In genomic region chr7:76262683-76263402, GRCh38 we compare ENCODE assay signal across 9 cellular contexts. TPM values are rescaled to one million over a fixed set of nuclear protein-coding genes. Genes with fewer than 3 reads are reported as not detected.
DNase-seq lines count a peak whose midpoint lies in the region; ATAC-seq and TF ChIP-seq lines count a peak whose summit lies in the region.
"Had no signal": no experiment of that assay in that cellular context is flagged by ENCODE, and none has a peak within 500 bp of the region (broad histone marks: within the 10 kb centered on the region; RNA-seq: fewer than 3 reads in every experiment).

No MANE protein-coding gene starts in this region.

- peaks cover 4% of the 10 kb centered on the region for H3K4me1 ChIP-seq in OCI-LY7 (ENCODE audit: insufficient read depth, low read length, poor library complexity, severe bottlenecking)

- ATAC-seq in stimulated activated effector memory CD8-positive, alpha-beta T cell treated with anti-CD3 and anti-CD28 coated beads, Interleukin-12 subunit alpha, Interleukin-12 subunit beta, amount 100 ng/mL, for 72 hours, result peak; percentile 51
- no peak for ATAC-seq in GM18867 (IDR thresholded peaks at IDR 0.05; ENCODE audit: unreplicated experiment)

- H2AFZ ChIP-seq in OCI-LY7 (ENCODE audit: low read length), result no peak overlapping the region

- in situ Hi-C loops in brain microvascular endothelial cell (cut with HindIII; ENCODE audit: low pct_ligation_motif_present, low sequenced_read_pairs), result no loop called here

- CTCF ChIA-PET in OCI-LY7 (lab: Charles Lee; ENCODE audit: unreplicated experiment), result interaction anchor here (0.6 to 1.4 kb wide), 3 partner anchors 8 to 99 kb away, joined by 3 to 8 read pairs (median 3); no protein-coding TSS in a partner anchor

- H3K9me3 ChIP-seq in OCI-LY7 (ENCODE audit: low read length), result no peaks in the 10 kb centered on the region

- no peak overlapping the region for H3K4me3 ChIP-seq in OCI-LY7 (ENCODE audit: low read depth, low read length, poor library complexity, severe bottlenecking)
- H3K4me3 ChIP-seq in brain microvascular endothelial cell (ENCODE audit: low read depth, low read length), result no peak overlapping the region

- H3K27ac Mint-ChIP-seq in stimulated activated effector memory CD8-positive, alpha-beta T cell treated with anti-CD3 and anti-CD28 coated beads, Interleukin-12 subunit alpha, Interleukin-12 subunit beta, amount 100 ng/mL, for 72 hours, result no peak overlapping the region

- H3K27me3 ChIP-seq in brain microvascular endothelial cell (replicated peaks), result peaks cover 14% of the 10 kb centered on the region

- no peaks in the 10 kb centered on the region for H3K9me3 Mint-ChIP-seq in stimulated activated effector memory CD8-positive, alpha-beta T cell treated with anti-CD3 and anti-CD28 coated beads, Interleukin-12 subunit alpha, Interleukin-12 subunit beta, amount 100 ng/mL, for 72 hours
- H3K9me3 Mint-ChIP-seq: central memory CD8-positive, alpha-beta T cell had no signal

- no peaks in the 10 kb centered on the region for H3K79me2 ChIP-seq in OCI-LY7 (ENCODE audit: insufficient read depth, low read depth, low read length)

- H3K27ac ChIP-seq in OCI-LY7 (ENCODE audit: low read depth, low read length, poor library complexity, severe bottlenecking) (no peak overlapping the region), brain microvascular endothelial cell (no peak overlapping the region)

- H3K4me2 ChIP-seq in OCI-LY7 (ENCODE audit: low read length), result no peak overlapping the region

- peak; percentile 52 for DNase-seq in NCI-H1436 (lab: John Stamatoyannopoulos, UW)
- no peak for DNase-seq in NCI-H1436 treated with DMSO at 0.1 percent for 48 hours (lab: John Stamatoyannopoulos, UW)
- DNase-seq in HUDEP-2 (lab: John Stamatoyannopoulos, UW; ENCODE audit: unreplicated experiment in 76 of 76), result peak in 43 of 76 experiments; percentile 3 to 58 (median 26)
- DNase-seq in OCI-LY7 (ENCODE audit: low spot score), result peak; percentile 51
- DNase-seq in brain microvascular endothelial cell, result peak; percentile 52
- peak; percentile 60 for DNase-seq in iPS-NIHi7 (ENCODE audit: extremely low spot score)
- DNase-seq in stimulated activated effector memory CD8-positive, alpha-beta T cell treated with anti-CD3 and anti-CD28 coated beads, Interleukin-12 subunit alpha, Interleukin-12 subunit beta, amount 100 ng/mL, for 72 hours (ENCODE audit: low spot score in 2 of 2), result no peak

- peak; percentile 85 for TF ChIP-seq CTCF in OCI-LY7 (conservative IDR thresholded peaks at IDR 0.05; ENCODE audit: low read length)
- TF ChIP-seq CTCF in brain microvascular endothelial cell (IDR thresholded peaks at IDR 0.05; ENCODE audit: low read depth, low read length, missing control alignments), result peak; percentile 91

- no peaks in the 10 kb centered on the region for H3K9me2 ChIP-seq in OCI-LY7 (ENCODE audit: insufficient read depth, low read length)

- no peaks in the 10 kb centered on the region for H3K36me3 Mint-ChIP-seq in stimulated activated effector memory CD8-positive, alpha-beta T cell treated with anti-CD3 and anti-CD28 coated beads, Interleukin-12 subunit alpha, Interleukin-12 subunit beta, amount 100 ng/mL, for 72 hours

- H4K20me1 ChIP-seq in OCI-LY7 (ENCODE audit: insufficient read depth, low read length), result no peaks in the 10 kb centered on the region

- POLR2A ChIA-PET in OCI-LY7 (lab: Charles Lee), result interaction anchor here (0.9 kb wide), 1 partner anchor 15 kb away, joined by 3 read pairs; no protein-coding TSS in a partner anchor

- H3K4me1 Mint-ChIP-seq in stimulated activated effector memory CD8-positive, alpha-beta T cell treated with anti-CD3 and anti-CD28 coated beads, Interleukin-12 subunit alpha, Interleukin-12 subunit beta, amount 100 ng/mL, for 72 hours, result peaks cover 2% of the 10 kb centered on the region
- H3K4me1 Mint-ChIP-seq: central memory CD8-positive, alpha-beta T cell had no signal

- no peak overlapping the region for H3K4me3 Mint-ChIP-seq in stimulated activated effector memory CD8-positive, alpha-beta T cell treated with anti-CD3 and anti-CD28 coated beads, Interleukin-12 subunit alpha, Interleukin-12 subunit beta, amount 100 ng/mL, for 72 hours
- H3K4me3 Mint-ChIP-seq: central memory CD8-positive, alpha-beta T cell had no signal

- intact Hi-C loops in OCI-LY7 (cut with micrococcal nuclease; ENCODE audit: unreplicated experiment), result loop anchor here (1.0 kb wide), 2 partner anchors 51 to 85 kb away; no protein-coding TSS in a partner anchor

- H3K36me3 ChIP-seq in OCI-LY7 (ENCODE audit: insufficient read depth, low read length) (no peaks in the 10 kb centered on the region), brain microvascular endothelial cell (replicated peaks) (no peaks in the 10 kb centered on the region)

- no TSS peak for BruUV-seq in OCI-LY7 (replicated peaks; lab: Mats Ljungman, UMichigan)

RNA-seq across cellular contexts. Expression of gene HSPB1, which starts 39.6 kb away (rescaled TPM):
- 133 and 204 TPM in 2 replicates for total RNA-seq in OCI-LY7 (2014; rRNA removed; shearing (Covaris generic))
- 349 and 470 TPM in 2 replicates for total RNA-seq in OCI-LY7 (2022)

Comparison
In these comparisons a context has a peak if more than half of its experiments do, and no peak if none do; other contexts are left out.
1. DNase-seq: peak in NCI-H1436 (single experiment), HUDEP-2 (43 of 76), OCI-LY7 (single experiment), brain microvascular endothelial cell (single experiment) and iPS-NIHi7 (single experiment); none in NCI-H1436 treated with DMSO at 0.1 percent for 48 hours (single experiment) and stimulated activated effector memory CD8-positive, alpha-beta T cell treated with anti-CD3 and anti-CD28 coated beads, Interleukin-12 subunit alpha, Interleukin-12 subunit beta, amount 100 ng/mL, for 72 hours (0 of 2).